Comparison of ENCODE assay signal across 9 cellular contexts in the genomic region with DNA sequence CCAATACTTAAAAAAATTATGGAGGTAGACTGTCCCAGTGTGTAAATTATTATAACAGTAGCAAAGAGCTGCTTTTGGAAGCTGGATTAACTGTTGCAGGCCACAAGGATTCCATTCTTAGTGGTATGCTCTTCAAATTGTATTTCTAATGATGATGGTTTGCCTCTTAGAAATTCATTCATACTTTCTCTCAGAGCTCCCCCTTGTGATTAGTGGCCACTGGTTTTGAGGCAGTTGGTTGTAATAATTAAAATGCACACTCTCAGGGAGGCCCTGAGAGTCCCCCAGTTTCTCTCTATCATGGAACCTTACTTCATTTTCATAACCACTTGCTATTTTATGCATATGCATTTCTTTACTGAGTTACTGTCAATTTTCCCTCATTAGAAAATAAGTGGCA. TPM values are rescaled to one million over a fixed set of nuclear protein-coding genes. Genes with fewer than 3 reads are reported as not detected.
DNase-seq lines count a peak whose midpoint lies in the region; ATAC-seq lines count a peak whose summit lies in the region.
"Had no signal": no experiment of that assay in that cellular context is flagged by ENCODE, and none has a peak within 500 bp of the region (broad histone marks: within the 10 kb centered on the region; RNA-seq: fewer than 3 reads in every experiment).

No MANE protein-coding gene starts in this region.

- CTCF ChIA-PET in activated CD8-positive, alpha-beta memory T cell treated with anti-CD3 and anti-CD28 coated beads, Interleukin-2, amount 10 ng/mL, durations not matched to agents 7 days and 5 days (lab: Charles Lee), result interaction anchor here (1.1 kb wide), 1 partner anchor 175 kb away, joined by 3 read pairs; no protein-coding TSS in a partner anchor

- no peak overlapping the region for H3K27ac Mint-ChIP-seq in activated CD8-positive, alpha-beta memory T cell treated with anti-CD3 and anti-CD28 coated beads, Interleukin-2, amount 10 ng/mL, durations not matched to agents 7 days and 5 days

- H3K27me3 Mint-ChIP-seq in activated CD8-positive, alpha-beta memory T cell treated with anti-CD3 and anti-CD28 coated beads, Interleukin-2, amount 10 ng/mL, durations not matched to agents 7 days and 5 days, result peaks cover 10% of the 10 kb centered on the region

- peaks cover 2% of the 10 kb centered on the region for H3K9me3 Mint-ChIP-seq in activated CD8-positive, alpha-beta memory T cell treated with anti-CD3 and anti-CD28 coated beads, Interleukin-2, amount 10 ng/mL, durations not matched to agents 7 days and 5 days (ENCODE audit: low read depth)

- H3K4me3 Mint-ChIP-seq in activated CD8-positive, alpha-beta memory T cell treated with anti-CD3 and anti-CD28 coated beads, Interleukin-2, amount 10 ng/mL, durations not matched to agents 7 days and 5 days, result no peak overlapping the region

- H3K4me1 Mint-ChIP-seq in activated CD8-positive, alpha-beta memory T cell treated with anti-CD3 and anti-CD28 coated beads, Interleukin-2, amount 10 ng/mL, durations not matched to agents 7 days and 5 days, result no peaks in the 10 kb centered on the region

- no peaks in the 10 kb centered on the region for H3K36me3 Mint-ChIP-seq in activated CD8-positive, alpha-beta memory T cell treated with anti-CD3 and anti-CD28 coated beads, Interleukin-2, amount 10 ng/mL, durations not matched to agents 7 days and 5 days

- DNase-seq in DMS114 treated with DMSO at 0.1 percent for 48 hours (lab: John Stamatoyannopoulos, UW; ENCODE audit: unreplicated experiment), result peak; percentile 7
- peak; percentile 55 for DNase-seq in OCI-M1 (lab: John Stamatoyannopoulos, UW)
- DNase-seq in inferior parietal cortex (ENCODE audit: extremely low spot score), result peak; percentile 22
- no peak for DNase-seq in NCI-H187 (lab: John Stamatoyannopoulos, UW)
- no peak for DNase-seq in activated CD8-positive, alpha-beta memory T cell treated with anti-CD3 and anti-CD28 coated beads, Interleukin-2, amount 10 ng/mL, durations not matched to agents 7 days and 5 days
- no peak for DNase-seq in T-helper 1 cell

- peak; percentile 81 for ATAC-seq in GM19395 (IDR thresholded peaks at IDR 0.05; ENCODE audit: unreplicated experiment)
- ATAC-seq in HG03280 (IDR thresholded peaks at IDR 0.05; ENCODE audit: unreplicated experiment), result peak; percentile 66
- no peak for ATAC-seq in activated CD8-positive, alpha-beta memory T cell treated with anti-CD3 and anti-CD28 coated beads, Interleukin-2, amount 10 ng/mL, durations not matched to agents 7 days and 5 days

RNA-seq across cellular contexts. Expression of gene LY75, which starts 35.4 kb away (rescaled TPM):
- total RNA-seq in activated CD8-positive, alpha-beta memory T cell treated with anti-CD3 and anti-CD28 coated beads, Interleukin-2, amount 10 ng/mL, durations not matched to agents 7 days and 5 days, result 10 to 100 TPM; 20.9 to 23.4 TPM
- total RNA-seq: SJSA1 had no signal

Comparison
In these comparisons a context has a peak if more than half of its experiments do, and no peak if none do; other contexts are left out.
1. DNase-seq: peak in DMS114 treated with DMSO at 0.1 percent for 48 hours (single experiment), OCI-M1 (single experiment) and inferior parietal cortex (single experiment); none in NCI-H187 (0 of 2), activated CD8-positive, alpha-beta memory T cell treated with anti-CD3 and anti-CD28 coated beads, Interleukin-2, amount 10 ng/mL, durations not matched to agents 7 days and 5 days (single experiment) and T-helper 1 cell (0 of 5).